In the genomic region with DNA sequence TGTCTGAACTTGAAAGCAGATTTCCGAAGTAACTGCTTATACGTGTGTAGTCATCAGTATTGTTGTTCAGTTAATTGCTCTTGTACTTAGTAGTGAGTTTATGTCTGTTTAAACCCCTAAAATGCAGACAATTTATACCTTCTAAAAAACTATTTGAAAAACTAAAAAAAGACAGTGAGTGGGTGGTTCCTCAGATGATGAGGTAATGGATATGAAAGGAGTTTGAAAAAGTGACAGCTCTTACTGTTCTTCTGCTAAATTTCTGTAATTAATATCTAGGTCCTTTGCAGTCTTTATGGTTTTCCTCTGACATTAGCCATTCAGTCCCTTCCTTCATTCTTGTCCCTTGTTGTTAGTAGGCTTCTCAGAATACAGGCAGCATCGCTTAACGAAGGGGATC, we compare ENCODE assay signal across 31 cellular contexts. TPM values are rescaled to one million over a fixed set of nuclear protein-coding genes. Genes with fewer than 3 reads are reported as not detected.
A peak's percentile ranks its signal among the peaks of the same experiment; 100 is the strongest.
DNase-seq lines count a peak whose midpoint lies in the region; ATAC-seq, FAIRE-seq and TF ChIP-seq lines count a peak whose summit lies in the region.
"Had no signal": no experiment of that assay in that cellular context is flagged by ENCODE, and none has a peak within 500 bp of the region (broad histone marks: within the 10 kb centered on the region; RNA-seq: fewer than 3 reads in every experiment).

No MANE protein-coding gene starts in this region.

- H3K9me3 ChIP-seq in T-helper 17 cell (ENCODE audit: control insufficient read depth, low read length, poor library complexity, severe bottlenecking) (no peaks in the 10 kb centered on the region), PC-3 (ENCODE audit: low read length) (no peaks in the 10 kb centered on the region)
- H3K9me3 ChIP-seq: vagina had no signal

- H3K36me3 ChIP-seq in PC-3 (ENCODE audit: low read depth, low read length): no peaks in the 10 kb centered on the region
- H3K36me3 ChIP-seq: cardiac muscle cell, neural progenitor cell, vagina had no signal

- H3K9me2 ChIP-seq in PC-3 (replicated peaks; ENCODE audit: low read length): no peaks in the 10 kb centered on the region

- POLR2A ChIA-PET in PC-3 (lab: Charles Lee; ENCODE audit: unreplicated experiment): no interaction called here

- peak overlapping the region; percentile 33 for H3K4me3 Mint-ChIP-seq in stimulated activated naive CD8-positive, alpha-beta T cell treated with anti-CD3 and anti-CD28 coated beads, Interleukin-15, Interleukin-2, amounts not matched to agents 100 ng/mL and 50 ng/mL, for 24 hours
- H3K4me3 Mint-ChIP-seq in stimulated activated naive CD8-positive, alpha-beta T cell treated with anti-CD3 and anti-CD28 coated beads, Interleukin-15, amount 100 ng/mL, for 72 hours: peak overlapping the region in 1 of 2 donors; percentile 19
- peak overlapping the region; percentile 55 for H3K4me3 Mint-ChIP-seq in T-helper 17 cell
- H3K4me3 Mint-ChIP-seq: memory B cell, neural progenitor cell had no signal

- no peak overlapping the region for H3K9ac ChIP-seq in PC-3 (ENCODE audit: low read length)
- H3K9ac ChIP-seq: GM23248, neural progenitor cell, parathyroid adenoma had no signal

- H3K4me3 ChIP-seq in PC-3 (ENCODE audit: low read length): no peak overlapping the region
- H3K4me3 ChIP-seq: cardiac muscle cell, GM23248, neural progenitor cell, skin epidermis, vagina had no signal

- no peak overlapping the region for H3K4me2 ChIP-seq in PC-3 (ENCODE audit: low read length)
- H3K4me2 ChIP-seq: neural progenitor cell had no signal

- peaks cover 81% of the 10 kb centered on the region for H3K4me1 Mint-ChIP-seq in stimulated activated naive CD8-positive, alpha-beta T cell treated with anti-CD3 and anti-CD28 coated beads, Interleukin-15, Interleukin-2, amounts not matched to agents 100 ng/mL and 50 ng/mL, for 24 hours (ENCODE audit: low read depth)
- H3K4me1 Mint-ChIP-seq in stimulated activated naive CD8-positive, alpha-beta T cell treated with anti-CD3 and anti-CD28 coated beads, Interleukin-15, amount 100 ng/mL, for 72 hours: peaks cover 77% of the 10 kb centered on the region
- peaks cover 52% of the 10 kb centered on the region for H3K4me1 Mint-ChIP-seq in T-helper 17 cell

- peak overlapping the region; percentile 34 for H3K27ac Mint-ChIP-seq in stimulated activated naive CD8-positive, alpha-beta T cell treated with anti-CD3 and anti-CD28 coated beads, Interleukin-15, Interleukin-2, amounts not matched to agents 100 ng/mL and 50 ng/mL, for 24 hours
- H3K27ac Mint-ChIP-seq in stimulated activated naive CD8-positive, alpha-beta T cell treated with anti-CD3 and anti-CD28 coated beads, Interleukin-15, amount 100 ng/mL, for 72 hours: peak overlapping the region in 1 of 2 donors; percentile 83
- H3K27ac Mint-ChIP-seq in T-helper 17 cell: peak overlapping the region; percentile 75
- H3K27ac Mint-ChIP-seq: memory B cell, neural progenitor cell had no signal

- FAIRE-seq in islet of Langerhans (lab: Jason Lieb, UNC): peak; percentile 30
- FAIRE-seq: astrocyte had no signal

- H3K4me1 ChIP-seq in PC-3 (ENCODE audit: insufficient read depth, low read length): peaks cover 7% of the 10 kb centered on the region; the same call in 1 of the 2 replicates

- no TSS peak for BruUV-seq in PC-3 (replicated peaks; lab: Mats Ljungman, UMichigan)

- no peaks in the 10 kb centered on the region for H3K27me3 ChIP-seq in PC-3 (ENCODE audit: low read length)
- H3K27me3 ChIP-seq: cardiac muscle cell, neural progenitor cell, vagina had no signal

- H3F3A ChIP-seq in PC-3 (ENCODE audit: low read length, unreplicated experiment): no peaks in the 10 kb centered on the region

- no peaks in the 10 kb centered on the region for H3K9me3 Mint-ChIP-seq in stimulated activated naive CD8-positive, alpha-beta T cell treated with anti-CD3 and anti-CD28 coated beads, Interleukin-15, Interleukin-2, amounts not matched to agents 100 ng/mL and 50 ng/mL, for 24 hours
- H3K9me3 Mint-ChIP-seq in stimulated activated naive CD8-positive, alpha-beta T cell treated with anti-CD3 and anti-CD28 coated beads, Interleukin-15, amount 100 ng/mL, for 72 hours: no peaks in the 10 kb centered on the region
- H3K9me3 Mint-ChIP-seq: memory B cell, neural progenitor cell had no signal

- peaks cover 15% of the 10 kb centered on the region for H3K36me3 Mint-ChIP-seq in stimulated activated naive CD8-positive, alpha-beta T cell treated with anti-CD3 and anti-CD28 coated beads, Interleukin-15, Interleukin-2, amounts not matched to agents 100 ng/mL and 50 ng/mL, for 24 hours (ENCODE audit: low read depth)
- H3K36me3 Mint-ChIP-seq in T-helper 17 cell (ENCODE audit: low read depth): peaks cover 3% of the 10 kb centered on the region

- CTCF ChIA-PET in PC-3 (lab: Charles Lee): no interaction called here

- no peak for ATAC-seq in stimulated activated naive CD8-positive, alpha-beta T cell treated with anti-CD3 and anti-CD28 coated beads, Interleukin-15, amount 100 ng/mL, for 72 hours
- ATAC-seq in T-helper 17 cell (no peak), PC-3 (no peak), HG02885 (IDR thresholded peaks at IDR 0.05; ENCODE audit: poor library complexity, unreplicated experiment) (no peak), GM21717 (IDR thresholded peaks at IDR 0.05; ENCODE audit: unreplicated experiment) (no peak)
- ATAC-seq: left lobe of liver; Panc1; stimulated activated naive CD8-positive, alpha-beta T cell treated with anti-CD3 and anti-CD28 coated beads, Interleukin-15, Interleukin-2, amounts not matched to agents 100 U/mL and 50 U/mL, for 24 hours had no signal

- no peak for DNase-seq in stimulated activated naive CD8-positive, alpha-beta T cell treated with anti-CD3 and anti-CD28 coated beads, Interleukin-15, amount 100 ng/mL, for 72 hours
- DNase-seq in T-helper 17 cell: no peak
- DNase-seq in PC-3: no peak
- DNase-seq: activated CD4-positive, alpha-beta T cell treated with anti-CD3 and anti-CD28 coated beads for 1 hour; activated naive CD4-positive, alpha-beta T cell treated with anti-CD3 and anti-CD28 coated beads, Interleukin-2, amount 50 U/mL, for 16 hours; activated T-cell treated with anti-CD3 and anti-CD28 coated beads, Interleukin-2, amount 50 U/mL, for 48 hours; cortex of kidney; effector memory CD4-positive, alpha-beta T cell; GM23248; hypothalamus; IMR-90; NCI-H1436 treated with DMSO at 0.1 percent for 48 hours; NCI-H2081 treated with DMSO at 0.1 percent for 48 hours; NCI-H2227 treated with DMSO at 0.1 percent for 48 hours; NCI-H69; SHP77 treated with DMSO at 0.1 percent for 48 hours; stimulated activated naive CD8-positive, alpha-beta T cell treated with anti-CD3 and anti-CD28 coated beads, Interleukin-15, Interleukin-2, amounts not matched to agents 100 U/mL and 50 U/mL, for 24 hours had no signal

- 0 out of 2 replicates have a peak, but pooled peaks cover 4% of the 10 kb centered on the region for H3K79me2 ChIP-seq in PC-3 (ENCODE audit: low read length)

- intact Hi-C loops in PC-3 (cut with micrococcal nuclease): no loop called here

- no peaks in the 10 kb centered on the region for H4K20me1 ChIP-seq in PC-3 (ENCODE audit: low read length)

- no peak for TF ChIP-seq CTCF in PC-3 (conservative IDR thresholded peaks at IDR 0.05; ENCODE audit: low read depth, low read length)

- no peak overlapping the region for H2AFZ ChIP-seq in PC-3 (ENCODE audit: low read length)
- H2AFZ ChIP-seq: GM23248, neural progenitor cell, parathyroid adenoma had no signal

- H3K27me3 Mint-ChIP-seq in stimulated activated naive CD8-positive, alpha-beta T cell treated with anti-CD3 and anti-CD28 coated beads, Interleukin-15, Interleukin-2, amounts not matched to agents 100 ng/mL and 50 ng/mL, for 24 hours: no peaks in the 10 kb centered on the region
- no peaks in the 10 kb centered on the region for H3K27me3 Mint-ChIP-seq in stimulated activated naive CD8-positive, alpha-beta T cell treated with anti-CD3 and anti-CD28 coated beads, Interleukin-15, amount 100 ng/mL, for 72 hours
- H3K27me3 Mint-ChIP-seq in T-helper 17 cell: no peaks in the 10 kb centered on the region
- H3K27me3 Mint-ChIP-seq: memory B cell had no signal

- H3K27ac ChIP-seq in PC-3 (ENCODE audit: low read length): no peak overlapping the region
- H3K27ac ChIP-seq: cardiac muscle cell, epithelial cell of prostate, GM23248, neural progenitor cell, parathyroid adenoma, skin epidermis, vagina had no signal

RNA-seq across cellular contexts. Expression of a gene that starts 35.0 kb away (rescaled TPM):
- 100 to 1,000 TPM; 137 to 138 TPM for total RNA-seq in T-helper 17 cell
- 10.2 and 14.1 TPM in 2 replicates for total RNA-seq in PC-3 (2014; rRNA removed)
